15 cellular contexts compared by ENCODE assay signal in genomic region chr10:53843691-53844362, GRCh38.
DNase-seq lines count a peak whose midpoint lies in the region; ATAC-seq, FAIRE-seq and TF ChIP-seq lines count a peak whose summit lies in the region.
"Had no signal": no experiment of that assay in that cellular context is flagged by ENCODE, and none has a peak within 500 bp of the region (broad histone marks: within the 10 kb centered on the region; RNA-seq: fewer than 3 reads in every experiment).

No MANE protein-coding gene starts in this region.

- TF ChIP-seq POLR2A in endothelial cell of umbilical vein (IDR thresholded peaks at IDR 0.05; ENCODE audit: low read depth, low read length): no peak

- H3K79me2 ChIP-seq in endothelial cell of umbilical vein (ENCODE audit: control insufficient read depth, insufficient read depth, low read length) (no peaks in the 10 kb centered on the region), neural progenitor cell (ENCODE audit: low read depth) (no peaks in the 10 kb centered on the region)

- CTCF ChIA-PET in endothelial cell of umbilical vein (lab: Charles Lee): no interaction called here
- CTCF ChIA-PET in CD8-positive, alpha-beta memory T cell (lab: Charles Lee): no interaction called here

- no peak for FAIRE-seq in endothelial cell of umbilical vein (lab: Jason Lieb, UNC)
- FAIRE-seq: H54 had no signal

- TF ChIP-seq CTCF in endothelial cell of umbilical vein (IDR thresholded peaks at IDR 0.05; ENCODE audit: extremely low read depth in 1 of 2, insufficient read depth in 1 of 2, low read depth in 1 of 2, low read length in 2 of 2) (no peak), neural progenitor cell (IDR thresholded peaks at IDR 0.05) (no peak)

- H3K4me1 ChIP-seq in endothelial cell of umbilical vein (ENCODE audit: control insufficient read depth, extremely low read depth, insufficient read depth, low read length) (no peaks in the 10 kb centered on the region), neural progenitor cell (no peaks in the 10 kb centered on the region)
- H3K4me1 ChIP-seq in CD8-positive, alpha-beta memory T cell (ENCODE audit: insufficient read depth, low read length): no peaks in the 10 kb centered on the region
- H3K4me1 ChIP-seq: vagina had no signal

- H3K4me3 Mint-ChIP-seq in neural progenitor cell: no peak overlapping the region
- no peak overlapping the region for H3K4me3 Mint-ChIP-seq in stimulated activated naive CD8-positive, alpha-beta T cell treated with anti-CD3 and anti-CD28 coated beads, Interleukin-15, amount 100 ng/mL, for 72 hours
- no peak overlapping the region for H3K4me3 Mint-ChIP-seq in CD8-positive, alpha-beta memory T cell
- H3K4me3 Mint-ChIP-seq: brain had no signal

- peak; percentile 68 for ATAC-seq in GM18868 (IDR thresholded peaks at IDR 0.05; ENCODE audit: unreplicated experiment)
- ATAC-seq in stimulated activated naive CD8-positive, alpha-beta T cell treated with anti-CD3 and anti-CD28 coated beads, Interleukin-15, amount 100 ng/mL, for 72 hours: no peak
- ATAC-seq in left lobe of liver: no peak

- intact Hi-C loops in endothelial cell of umbilical vein (cut with micrococcal nuclease): loop anchor here (5.0 to 10.0 kb wide), 4 partner anchors 242 to 959 kb away; no protein-coding TSS in a partner anchor

- no peaks in the 10 kb centered on the region for H3K9me3 ChIP-seq in endothelial cell of umbilical vein (replicated peaks; ENCODE audit: control insufficient read depth, insufficient read depth, low read length)
- no peaks in the 10 kb centered on the region for H3K9me3 ChIP-seq in neural progenitor cell (ENCODE audit: low read depth)
- H3K9me3 ChIP-seq in CD8-positive, alpha-beta memory T cell (ENCODE audit: low read length): no peaks in the 10 kb centered on the region
- H3K9me3 ChIP-seq: MG63, vagina had no signal

- H3K4me2 ChIP-seq in endothelial cell of umbilical vein (ENCODE audit: insufficient read depth, low read length) (no peak overlapping the region), neural progenitor cell (no peak overlapping the region)

- peak overlapping the region; percentile 11 for H2AFZ ChIP-seq in endothelial cell of umbilical vein (ENCODE audit: low read depth, low read length)
- peak overlapping the region; percentile 74 for H2AFZ ChIP-seq in neural progenitor cell (replicated peaks)

- no peaks in the 10 kb centered on the region for H3F3A ChIP-seq in neural progenitor cell (ENCODE audit: low read depth)

- H3K27me3 Mint-ChIP-seq in neural progenitor cell (ENCODE audit: insufficient read depth, low read depth): peaks cover 2% of the 10 kb centered on the region
- H3K27me3 Mint-ChIP-seq in stimulated activated naive CD8-positive, alpha-beta T cell treated with anti-CD3 and anti-CD28 coated beads, Interleukin-15, amount 100 ng/mL, for 72 hours: no peaks in the 10 kb centered on the region
- no peaks in the 10 kb centered on the region for H3K27me3 Mint-ChIP-seq in CD8-positive, alpha-beta memory T cell
- H3K27me3 Mint-ChIP-seq: brain had no signal

- POLR2A ChIA-PET in endothelial cell of umbilical vein (lab: Charles Lee): no interaction called here
- POLR2A ChIA-PET in CD8-positive, alpha-beta memory T cell (lab: Charles Lee): no interaction called here

- no peak overlapping the region for H3K27ac Mint-ChIP-seq in neural progenitor cell
- H3K27ac Mint-ChIP-seq in stimulated activated naive CD8-positive, alpha-beta T cell treated with anti-CD3 and anti-CD28 coated beads, Interleukin-15, amount 100 ng/mL, for 72 hours: no peak overlapping the region
- H3K27ac Mint-ChIP-seq in CD8-positive, alpha-beta memory T cell: no peak overlapping the region
- H3K27ac Mint-ChIP-seq: activated T-helper 2 cell treated with anti-CD3 and anti-CD28 coated beads, Interferon-gamma antibody, Interleukin-2, Interleukin-4, amounts not matched to agents 10 μg/mL and 5 μg/mL and 100 μg/mL, durations not matched to agents 14 hours and 24 hours and 36 hours had no signal

- no TSS peak for BruUV-seq in endothelial cell of umbilical vein (replicated peaks; lab: Mats Ljungman, UMichigan)

- peak; percentile 96 for DNase-seq in OCI-M1 (lab: John Stamatoyannopoulos, UW)
- DNase-seq in endothelial cell of umbilical vein (ENCODE audit: low read depth, low spot score): peak; percentile 42
- DNase-seq in neural progenitor cell (ENCODE audit: low spot score): no peak
- DNase-seq in stimulated activated naive CD8-positive, alpha-beta T cell treated with anti-CD3 and anti-CD28 coated beads, Interleukin-15, amount 100 ng/mL, for 72 hours: no peak
- no peak for DNase-seq in CD8-positive, alpha-beta memory T cell
- DNase-seq in left lobe of liver (ENCODE audit: low spot score): no peak
- DNase-seq in NCI-H524 treated with DMSO at 0.1 percent for 48 hours (lab: John Stamatoyannopoulos, UW): no peak
- DNase-seq: activated CD4-positive, alpha-beta T cell treated with anti-CD3 and anti-CD28 coated beads, Interleukin-2, amount 50 U/mL, for 48 hours; DMS 273 treated with DMSO at 0.1 percent for 48 hours; MG63 had no signal

- no peak overlapping the region for H3K4me3 ChIP-seq in endothelial cell of umbilical vein (replicated peaks in 1 of 3; ENCODE audit: insufficient read depth in 1 of 3, low read depth in 1 of 3, low read length in 3 of 3)
- no peak overlapping the region for H3K4me3 ChIP-seq in neural progenitor cell
- H3K4me3 ChIP-seq in CD8-positive, alpha-beta memory T cell (ENCODE audit: low read length): no peak overlapping the region
- H3K4me3 ChIP-seq: MG63, vagina had no signal

- H3K27me3 ChIP-seq in endothelial cell of umbilical vein (ENCODE audit: control insufficient read depth in 2 of 2, insufficient read depth in 2 of 2, low read length in 2 of 2) (no peaks in the 10 kb centered on the region), neural progenitor cell (no peaks in the 10 kb centered on the region)
- no peaks in the 10 kb centered on the region for H3K27me3 ChIP-seq in CD8-positive, alpha-beta memory T cell (ENCODE audit: insufficient read depth, low read length, poor library complexity, severe bottlenecking)
- H3K27me3 ChIP-seq: vagina had no signal

- H3K27ac ChIP-seq in endothelial cell of umbilical vein (ENCODE audit: insufficient read depth, low read depth, low read length): no peak overlapping the region
- no peak overlapping the region for H3K27ac ChIP-seq in neural progenitor cell
- H3K27ac ChIP-seq in CD8-positive, alpha-beta memory T cell (ENCODE audit: low read depth, low read length): no peak overlapping the region
- H3K27ac ChIP-seq: vagina had no signal

- no peaks in the 10 kb centered on the region for H3K4me1 Mint-ChIP-seq in neural progenitor cell
- H3K4me1 Mint-ChIP-seq in stimulated activated naive CD8-positive, alpha-beta T cell treated with anti-CD3 and anti-CD28 coated beads, Interleukin-15, amount 100 ng/mL, for 72 hours: no peaks in the 10 kb centered on the region
- no peaks in the 10 kb centered on the region for H3K4me1 Mint-ChIP-seq in CD8-positive, alpha-beta memory T cell

- no peaks in the 10 kb centered on the region for H3K9me1 ChIP-seq in endothelial cell of umbilical vein (replicated peaks; ENCODE audit: control insufficient read depth, extremely low read depth, insufficient read depth, low read length)

- H3K9ac ChIP-seq in endothelial cell of umbilical vein (replicated peaks; ENCODE audit: extremely low read depth, insufficient read depth, low read length) (no peak overlapping the region), neural progenitor cell (no peak overlapping the region)

- H3K36me3 ChIP-seq in endothelial cell of umbilical vein (ENCODE audit: control insufficient read depth in 2 of 2, extremely low read depth in 1 of 2, insufficient read depth in 2 of 2, low read length in 2 of 2): no peaks in the 10 kb centered on the region
- H3K36me3 ChIP-seq in neural progenitor cell: no peaks in the 10 kb centered on the region
- no peaks in the 10 kb centered on the region for H3K36me3 ChIP-seq in CD8-positive, alpha-beta memory T cell (ENCODE audit: insufficient read depth, low read length)
- H3K36me3 ChIP-seq: MG63, vagina had no signal

- H3K9me3 Mint-ChIP-seq in neural progenitor cell: no peaks in the 10 kb centered on the region
- no peaks in the 10 kb centered on the region for H3K9me3 Mint-ChIP-seq in stimulated activated naive CD8-positive, alpha-beta T cell treated with anti-CD3 and anti-CD28 coated beads, Interleukin-15, amount 100 ng/mL, for 72 hours
- H3K9me3 Mint-ChIP-seq in CD8-positive, alpha-beta memory T cell: peaks cover 2 to 22% (median 13%) of the 10 kb centered on the region in 5 donors
- H3K9me3 Mint-ChIP-seq: brain had no signal

- dilution Hi-C loops in endothelial cell of umbilical vein (cut with MboI; ENCODE audit: extremely low pct_ligation_motif_present, low sequenced_read_pairs): no loop called here

- H4K20me1 ChIP-seq in endothelial cell of umbilical vein (replicated peaks; ENCODE audit: control insufficient read depth, extremely low read depth, insufficient read depth, low read length) (no peaks in the 10 kb centered on the region), neural progenitor cell (ENCODE audit: low read depth) (no peaks in the 10 kb centered on the region)

- H3K36me3 Mint-ChIP-seq in neural progenitor cell: no peaks in the 10 kb centered on the region
- no peaks in the 10 kb centered on the region for H3K36me3 Mint-ChIP-seq in CD8-positive, alpha-beta memory T cell
- H3K36me3 Mint-ChIP-seq: brain had no signal

TF ChIP-seq in endothelial cell of umbilical vein, 7 proteins besides CTCF, POLR2A, EP300 and RAD21:
- TF ChIP-seq GATA2 (IDR thresholded peaks at IDR 0.05; ENCODE audit: insufficient read depth, insufficient read length, low read depth, low read length) (peak; percentile 19), MAX (IDR thresholded peaks at IDR 0.05; ENCODE audit: insufficient read depth, insufficient read length) (no peak)

Comparison
In these comparisons a context has a peak if more than half of its experiments do, and no peak if none do; other contexts are left out.
1. DNase-seq: peak in OCI-M1 (single experiment) and endothelial cell of umbilical vein (single experiment); none in neural progenitor cell (single experiment), stimulated activated naive CD8-positive, alpha-beta T cell treated with anti-CD3 and anti-CD28 coated beads, Interleukin-15, amount 100 ng/mL, for 72 hours (0 of 2), CD8-positive, alpha-beta memory T cell (0 of 5), left lobe of liver (single experiment) and NCI-H524 treated with DMSO at 0.1 percent for 48 hours (single experiment).